ENCODE assay signal across 8 cellular contexts in genomic region chr4:113781439-113782040, GRCh38. TPM values are rescaled to one million over a fixed set of nuclear protein-coding genes. Genes with fewer than 3 reads are reported as not detected.
DNase-seq lines count a peak whose midpoint lies in the region; ATAC-seq, FAIRE-seq and TF ChIP-seq lines count a peak whose summit lies in the region.

No MANE protein-coding gene starts in this region.

- H4K8ac ChIP-seq in mesendoderm (ENCODE audit: low read depth, low read length) = no peak overlapping the region

- H3K79me2 ChIP-seq in mesendoderm (ENCODE audit: control insufficient read depth, insufficient read depth, low read length) = no peaks in the 10 kb centered on the region

- no peaks in the 10 kb centered on the region for H3K4me1 ChIP-seq in mesendoderm (ENCODE audit: control insufficient read depth, low read depth, low read length)

- no peak overlapping the region for H3K4ac ChIP-seq in mesendoderm (ENCODE audit: low read depth, low read length)

- H3K36me3 ChIP-seq in bronchial epithelial cell (ENCODE audit: control insufficient read depth, insufficient read depth, low read length) (no peaks in the 10 kb centered on the region), mesendoderm (ENCODE audit: control insufficient read depth, insufficient read depth, low read length) (no peaks in the 10 kb centered on the region)

- H4K5ac ChIP-seq in mesendoderm (ENCODE audit: low read length) = no peak overlapping the region

- WGBS in mesendoderm (ENCODE audit: extremely low coverage, insufficient coverage, low lambda C conversion rate) = no CpG with 5 or more reads among the region's 2 CpGs

- H3K4me3 ChIP-seq in bronchial epithelial cell (ENCODE audit: low read depth, low read length) (no peak overlapping the region), mesendoderm (ENCODE audit: low read length) (no peak overlapping the region)

- peak; percentile 29 for TF ChIP-seq CTCF in bronchial epithelial cell (IDR thresholded peaks at IDR 0.05; ENCODE audit: insufficient read depth, low read length, severe bottlenecking)

- no peak overlapping the region for H3K4me2 ChIP-seq in mesendoderm (ENCODE audit: low read length)

- no peak overlapping the region for H3K18ac ChIP-seq in mesendoderm (ENCODE audit: low read length)

- no peak overlapping the region for H2BK5ac ChIP-seq in mesendoderm (ENCODE audit: low read length)

- no peak overlapping the region for H3K56ac ChIP-seq in mesendoderm (ENCODE audit: low read length)

- H3K79me1 ChIP-seq in mesendoderm (ENCODE audit: low read length) = no peaks in the 10 kb centered on the region

- no peak overlapping the region for H2AK5ac ChIP-seq in mesendoderm (ENCODE audit: low read length)

- no peak for ATAC-seq in left colon
- no peak for ATAC-seq in HG02852 (IDR thresholded peaks at IDR 0.05; ENCODE audit: unreplicated experiment)

- no peak overlapping the region for H3K23ac ChIP-seq in mesendoderm (ENCODE audit: low read length)

- H2BK120ac ChIP-seq in mesendoderm (ENCODE audit: low read depth, low read length) = no peak overlapping the region

- H2BK15ac ChIP-seq in mesendoderm (replicated peaks; ENCODE audit: low read depth) = no peak overlapping the region

- DNase-seq in SKM-1 treated with dmso at 0.1 percent for 144 hours (lab: John Stamatoyannopoulos, UW; ENCODE audit: unreplicated experiment) (peak; percentile 21), SKM-1 (lab: John Stamatoyannopoulos, UW; ENCODE audit: unreplicated experiment) (no peak), MV-4-11 (lab: John Stamatoyannopoulos, UW) (peak; percentile 45), bronchial epithelial cell (ENCODE audit: low read depth) (peak; percentile 56), mesendoderm (peak; percentile 20), 8988T (no peak), left colon (no peak)

- H3K27me3 ChIP-seq in bronchial epithelial cell (ENCODE audit: control insufficient read depth, insufficient read depth, low read length) (no peaks in the 10 kb centered on the region), mesendoderm (ENCODE audit: insufficient read depth, low read length, poor library complexity) (no peaks in the 10 kb centered on the region)

- FAIRE-seq in bronchial epithelial cell (lab: Jason Lieb, UNC) = no peak

- H3K27ac ChIP-seq in mesendoderm (ENCODE audit: low read depth, low read length) = no peak overlapping the region

- intact Hi-C loops in left colon (cut with DNase I, micrococcal nuclease) = no loop called here

- H3K9ac ChIP-seq in mesendoderm (ENCODE audit: low read length) = no peak overlapping the region

RNA-seq across cellular contexts. Expression of gene CAMK2D, which starts 20.0 kb away (rescaled TPM):
- total RNA-seq in bronchial epithelial cell (50.8 and 62.2 TPM in 2 replicates), left colon (10 to 100 TPM; 86.6 to 87.3 TPM)
- 4.3 TPM for polyA plus RNA-seq in mesendoderm (2013, experiment 1 of 2)
- 4.4 TPM for polyA plus RNA-seq in mesendoderm (2013, experiment 2 of 2)

Comparison
In these comparisons a context has a peak if more than half of its experiments do, and no peak if none do; other contexts are left out.
1. DNase-seq: peak in SKM-1 treated with dmso at 0.1 percent for 144 hours (single experiment), MV-4-11 (single experiment), bronchial epithelial cell (single experiment) and mesendoderm (single experiment); none in SKM-1 (single experiment), 8988T (single experiment) and left colon (0 of 2).